Comparison of ENCODE assay signal across 22 cellular contexts in genomic region chrX:21733705-21734104, GRCh38. TPM values are rescaled to one million over a fixed set of nuclear protein-coding genes. Genes with fewer than 3 reads are reported as not detected.
DNase-seq lines count a peak whose midpoint lies in the region; ATAC-seq and TF ChIP-seq lines count a peak whose summit lies in the region.
"Had no signal": no experiment of that assay in that cellular context is flagged by ENCODE, and none has a peak within 500 bp of the region (broad histone marks: within the 10 kb centered on the region; RNA-seq: fewer than 3 reads in every experiment).

No MANE protein-coding gene starts in this region.

- H3K9me3 ChIP-seq in PC-3 (ENCODE audit: low read length), result no peaks in the 10 kb centered on the region
- H3K9me3 ChIP-seq in hepatocyte (ENCODE audit: low read depth), result no peaks in the 10 kb centered on the region
- H3K9me3 ChIP-seq: BLaER1 had no signal

- 50% methylated on average over 1 of the region's 1 CpG for WGBS in hepatocyte (ENCODE audit: low lambda C conversion rate, missing lambda C conversion rate)

- H2AFZ ChIP-seq in PC-3 (ENCODE audit: low read length) (no peak overlapping the region), hepatocyte (no peak overlapping the region)
- H2AFZ ChIP-seq: GM23248 had no signal

- H3K27me3 ChIP-seq in PC-3 (ENCODE audit: low read length), result no peaks in the 10 kb centered on the region
- H3K27me3 ChIP-seq in hepatocyte, result no peaks in the 10 kb centered on the region
- H3K27me3 ChIP-seq: BLaER1 had no signal

- H3K36me3 ChIP-seq in PC-3 (ENCODE audit: low read depth, low read length), result no peaks in the 10 kb centered on the region
- no peaks in the 10 kb centered on the region for H3K36me3 ChIP-seq in hepatocyte (replicated peaks; ENCODE audit: insufficient read depth, low read depth)
- H3K36me3 ChIP-seq: BLaER1 had no signal

- H3K4me3 ChIP-seq in PC-3 (ENCODE audit: low read length), result no peak overlapping the region
- no peak overlapping the region for H3K4me3 ChIP-seq in hepatocyte
- H3K4me3 ChIP-seq: BLaER1, GM23248 had no signal

- no peak overlapping the region for H3K4me3 Mint-ChIP-seq in mesothelial cell of epicardium
- H3K4me3 Mint-ChIP-seq in type B pancreatic cell, result peak overlapping the region; percentile 44
- H3K4me3 Mint-ChIP-seq in stimulated activated effector memory CD8-positive, alpha-beta T cell treated with anti-CD3 and anti-CD28 coated beads, Interleukin-12 subunit alpha, Interleukin-12 subunit beta, amount 100 ng/mL, for 72 hours, result no peak overlapping the region
- H3K4me3 Mint-ChIP-seq: CD14-positive monocyte; CD4-positive, alpha-beta memory T cell had no signal

- POLR2A ChIA-PET in PC-3 (lab: Charles Lee; ENCODE audit: unreplicated experiment), result no interaction called here

- H3K9me2 ChIP-seq in PC-3 (replicated peaks; ENCODE audit: low read length) (no peaks in the 10 kb centered on the region), hepatocyte (replicated peaks; ENCODE audit: insufficient read depth) (no peaks in the 10 kb centered on the region)

- no peak overlapping the region for H3K9ac ChIP-seq in PC-3 (ENCODE audit: low read length)
- H3K9ac ChIP-seq: BLaER1, GM23248 had no signal

- TF ChIP-seq CTCF in PC-3 (conservative IDR thresholded peaks at IDR 0.05; ENCODE audit: low read depth, low read length) (no peak), hepatocyte (IDR thresholded peaks at IDR 0.05; ENCODE audit: poor library complexity) (no peak), mesothelial cell of epicardium (IDR thresholded peaks at IDR 0.05; ENCODE audit: unreplicated experiment) (no peak), type B pancreatic cell (conservative IDR thresholded peaks at IDR 0.05) (no peak)

- H3K79me2 ChIP-seq in PC-3 (ENCODE audit: low read length), result no peaks in the 10 kb centered on the region
- H3K79me2 ChIP-seq in hepatocyte, result no peaks in the 10 kb centered on the region

- H3K27me3 Mint-ChIP-seq in mesothelial cell of epicardium (ENCODE audit: low read depth) (no peaks in the 10 kb centered on the region), type B pancreatic cell (no peaks in the 10 kb centered on the region)

- H3K4me2 ChIP-seq in PC-3 (ENCODE audit: low read length), result peak overlapping the region; percentile 34; the same call in 1 of the 2 replicates
- H3K4me2 ChIP-seq in hepatocyte, result peak overlapping the region; percentile 53
- H3K4me2 ChIP-seq: BLaER1 had no signal

- H4K20me1 ChIP-seq in PC-3 (ENCODE audit: low read length) (no peaks in the 10 kb centered on the region), hepatocyte (ENCODE audit: insufficient read depth, poor library complexity, severe bottlenecking) (no peaks in the 10 kb centered on the region)
- H4K20me1 ChIP-seq: BLaER1 had no signal

- H3F3A ChIP-seq in PC-3 (ENCODE audit: low read length, unreplicated experiment), result no peaks in the 10 kb centered on the region

- H3K36me3 Mint-ChIP-seq in mesothelial cell of epicardium (no peaks in the 10 kb centered on the region), type B pancreatic cell (no peaks in the 10 kb centered on the region)
- no peaks in the 10 kb centered on the region for H3K36me3 Mint-ChIP-seq in stimulated activated effector memory CD8-positive, alpha-beta T cell treated with anti-CD3 and anti-CD28 coated beads, Interleukin-12 subunit alpha, Interleukin-12 subunit beta, amount 100 ng/mL, for 72 hours
- H3K36me3 Mint-ChIP-seq: CD14-positive monocyte; CD4-positive, alpha-beta memory T cell had no signal

- DNase-seq in PC-3 (no peak), hepatocyte (ENCODE audit: low spot score) (no peak), mesothelial cell of epicardium (ENCODE audit: low spot score in 2 of 2, unreplicated experiment in 2 of 2) (no peak), type B pancreatic cell (ENCODE audit: extremely low spot score, unreplicated experiment) (no peak), germinal center (ENCODE audit: low spot score) (no peak)
- no peak for DNase-seq in activated CD4-positive, CD25-positive, alpha-beta regulatory T cell (lab: John Stamatoyannopoulos, UW)
- DNase-seq in stimulated activated effector memory CD8-positive, alpha-beta T cell treated with anti-CD3 and anti-CD28 coated beads, Interleukin-12 subunit alpha, Interleukin-12 subunit beta, amount 100 ng/mL, for 72 hours (ENCODE audit: low spot score in 2 of 2), result no peak
- DNase-seq: 8988T; CD4-positive, alpha-beta memory T cell; DMS 273 treated with DMSO at 0.1 percent for 48 hours; DND-41; EL; GM23248; HCEC 1CT; IMR-90 had no signal

- intact Hi-C loops in PC-3 (cut with micrococcal nuclease), result no loop called here

- H3K4me1 Mint-ChIP-seq in mesothelial cell of epicardium (peaks cover 66% of the 10 kb centered on the region), type B pancreatic cell (ENCODE audit: unreplicated experiment) (peaks cover 25% of the 10 kb centered on the region)
- H3K4me1 Mint-ChIP-seq in stimulated activated effector memory CD8-positive, alpha-beta T cell treated with anti-CD3 and anti-CD28 coated beads, Interleukin-12 subunit alpha, Interleukin-12 subunit beta, amount 100 ng/mL, for 72 hours, result no peaks in the 10 kb centered on the region
- H3K4me1 Mint-ChIP-seq: CD14-positive monocyte; CD4-positive, alpha-beta memory T cell had no signal

- H3K4me1 ChIP-seq in PC-3 (ENCODE audit: insufficient read depth, low read length) (peaks cover 5% of the 10 kb centered on the region; the same call in 1 of the 2 replicates), hepatocyte (ENCODE audit: insufficient read depth) (peaks cover 17% of the 10 kb centered on the region)
- H3K4me1 ChIP-seq: BLaER1 had no signal

- no TSS peak for BruUV-seq in PC-3 (replicated peaks; lab: Mats Ljungman, UMichigan)

- H3K27ac ChIP-seq in PC-3 (ENCODE audit: low read length), result no peak overlapping the region
- H3K27ac ChIP-seq in hepatocyte, result peak overlapping the region; percentile 68
- H3K27ac ChIP-seq: BLaER1, GM23248, HL-60 had no signal

- peaks cover 4% of the 10 kb centered on the region for H3K9me3 Mint-ChIP-seq in mesothelial cell of epicardium
- peaks cover 7% of the 10 kb centered on the region for H3K9me3 Mint-ChIP-seq in type B pancreatic cell
- no peaks in the 10 kb centered on the region for H3K9me3 Mint-ChIP-seq in stimulated activated effector memory CD8-positive, alpha-beta T cell treated with anti-CD3 and anti-CD28 coated beads, Interleukin-12 subunit alpha, Interleukin-12 subunit beta, amount 100 ng/mL, for 72 hours
- H3K9me3 Mint-ChIP-seq: CD4-positive, alpha-beta memory T cell had no signal

- ATAC-seq in PC-3, result no peak
- ATAC-seq in stimulated activated effector memory CD8-positive, alpha-beta T cell treated with anti-CD3 and anti-CD28 coated beads, Interleukin-12 subunit alpha, Interleukin-12 subunit beta, amount 100 ng/mL, for 72 hours, result no peak

- peak overlapping the region; percentile 95 for H3K27ac Mint-ChIP-seq in mesothelial cell of epicardium
- peak overlapping the region; percentile 77 for H3K27ac Mint-ChIP-seq in type B pancreatic cell
- no peak overlapping the region for H3K27ac Mint-ChIP-seq in stimulated activated effector memory CD8-positive, alpha-beta T cell treated with anti-CD3 and anti-CD28 coated beads, Interleukin-12 subunit alpha, Interleukin-12 subunit beta, amount 100 ng/mL, for 72 hours
- H3K27ac Mint-ChIP-seq: CD14-positive monocyte; CD4-positive, alpha-beta memory T cell had no signal

- CTCF ChIA-PET in PC-3 (lab: Charles Lee), result no interaction called here

RNA-seq across cellular contexts. Expression of gene SMPX, which starts 24.2 kb away (rescaled TPM):
- total RNA-seq in PC-3 (2014; rRNA removed) (not detected in 2 replicates), hepatocyte (0.64 and 1.4 TPM in 2 replicates), mesothelial cell of epicardium (2.7 to 3.5 TPM (median 3.1 TPM) in 3 replicates), type B pancreatic cell (ENCODE audit: low replicate concordance) (0.95 and 2.8 TPM in 2 replicates)
- polyA plus RNA-seq in hepatocyte, result 3.0 and 4.1 TPM in 2 replicates
- total RNA-seq: A673; CD4-positive, alpha-beta memory T cell; G401; GM23248; HT1080; IMR-90 had no signal
- polyA plus RNA-seq: AG04450; CD14-positive monocyte; CD4-positive, alpha-beta memory T cell; GM23248; IMR-90 had no signal
